ENCODE assay signal across 22 cellular contexts in genomic region chr14:92525318-92526095, GRCh38. TPM values are rescaled to one million over a fixed set of nuclear protein-coding genes. Genes with fewer than 3 reads are reported as not detected.
DNase-seq lines count a peak whose midpoint lies in the region; ATAC-seq and TF ChIP-seq lines count a peak whose summit lies in the region.
"Had no signal": no experiment of that assay in that cellular context is flagged by ENCODE, and none has a peak within 500 bp of the region (broad histone marks: within the 10 kb centered on the region; RNA-seq: fewer than 3 reads in every experiment).

No MANE protein-coding gene starts in this region.

- peak overlapping the region; percentile 37 to 55 for H3K18ac ChIP-seq in mesenchymal stem cell (ENCODE audit: low read depth in 1 of 2, low read length in 2 of 2)

- no peaks in the 10 kb centered on the region for H3K9me3 ChIP-seq in mesenchymal stem cell (ENCODE audit: control insufficient read depth, low read length)
- H3K9me3 ChIP-seq: HAP-1, heart left ventricle, uterus had no signal

- H4K91ac ChIP-seq in mesenchymal stem cell (ENCODE audit: low read length) = peak overlapping the region; percentile 83

- no peak for DNase-seq in GM23338 (ENCODE audit: low spot score)
- no peak for DNase-seq in activated CD8-positive, alpha-beta T cell treated with anti-CD3 and anti-CD28 coated beads for 36 hours
- DNase-seq in mesenchymal stem cell = no peak
- DNase-seq in stimulated activated effector memory CD8-positive, alpha-beta T cell treated with anti-CD3 and anti-CD28 coated beads, Interleukin-12 subunit alpha, Interleukin-12 subunit beta, amount 100 ng/mL, for 72 hours (ENCODE audit: low spot score in 2 of 2) = no peak
- DNase-seq in activated CD4-positive, alpha-beta T cell treated with anti-CD3 and anti-CD28 coated beads, Interleukin-2, amount 50 U/mL, for 1 hour = no peak
- no peak for DNase-seq in activated CD4-positive, alpha-beta memory T cell treated with anti-CD3 and anti-CD28 coated beads, Interleukin-2, amount 10 ng/mL, durations not matched to agents 7 days and 5 days
- DNase-seq in iPS-NIHi11 (ENCODE audit: low spot score) = no peak
- DNase-seq: activated CD8-positive, alpha-beta memory T cell treated with anti-CD3 and anti-CD28 coated beads for 24 hours; amygdala; Calu3; caudate nucleus; effector memory CD4-positive, alpha-beta T cell; heart left ventricle; mesendoderm; NCI-H187; NCI-H446; stimulated activated naive CD4-positive, alpha-beta T cell treated with Interleukin-2 at 50 U/mL for 16 hours; T-cell; uterus had no signal

- H3K36me3 Mint-ChIP-seq in GM23338 (ENCODE audit: low read depth) = no peaks in the 10 kb centered on the region
- peaks cover 38% of the 10 kb centered on the region for H3K36me3 Mint-ChIP-seq in activated CD8-positive, alpha-beta T cell treated with anti-CD3 and anti-CD28 coated beads for 36 hours (ENCODE audit: low read depth)
- H3K36me3 Mint-ChIP-seq in stimulated activated effector memory CD8-positive, alpha-beta T cell treated with anti-CD3 and anti-CD28 coated beads, Interleukin-12 subunit alpha, Interleukin-12 subunit beta, amount 100 ng/mL, for 72 hours = peaks cover 36% of the 10 kb centered on the region
- no peaks in the 10 kb centered on the region for H3K36me3 Mint-ChIP-seq in activated CD4-positive, alpha-beta memory T cell treated with anti-CD3 and anti-CD28 coated beads, Interleukin-2, amount 10 ng/mL, durations not matched to agents 7 days and 5 days (ENCODE audit: low read depth)

- H2AFZ ChIP-seq in GM23338 = no peak overlapping the region
- no peak overlapping the region for H2AFZ ChIP-seq in mesenchymal stem cell (ENCODE audit: low read depth, low read length)

- H3F3A ChIP-seq in GM23338 (replicated peaks; ENCODE audit: low read depth) = no peaks in the 10 kb centered on the region

- no peak overlapping the region for H3K4me3 ChIP-seq in GM23338
- no peak overlapping the region for H3K4me3 ChIP-seq in mesenchymal stem cell (ENCODE audit: insufficient read depth in 1 of 2, low read depth in 1 of 2, low read length in 2 of 2)
- H3K4me3 ChIP-seq: HAP-1, heart left ventricle, uterus had no signal

- H3K23ac ChIP-seq in mesenchymal stem cell (ENCODE audit: low read length in 2 of 2) = no peak overlapping the region

- H3K4me3 Mint-ChIP-seq in GM23338 = no peak overlapping the region
- no peak overlapping the region for H3K4me3 Mint-ChIP-seq in activated CD8-positive, alpha-beta T cell treated with anti-CD3 and anti-CD28 coated beads for 36 hours
- H3K4me3 Mint-ChIP-seq in stimulated activated effector memory CD8-positive, alpha-beta T cell treated with anti-CD3 and anti-CD28 coated beads, Interleukin-12 subunit alpha, Interleukin-12 subunit beta, amount 100 ng/mL, for 72 hours = peak overlapping the region; percentile 5
- H3K4me3 Mint-ChIP-seq in activated CD4-positive, alpha-beta memory T cell treated with anti-CD3 and anti-CD28 coated beads, Interleukin-2, amount 10 ng/mL, durations not matched to agents 7 days and 5 days = no peak overlapping the region
- H3K4me3 Mint-ChIP-seq: activated T-helper 17 cell treated with anti-CD3 and anti-CD28 coated beads, Interleukin-2, amount 50 U/mL, for 72 hours; IgD-negative memory B cell; T-cell had no signal

- H3K4me1 ChIP-seq in GM23338 (ENCODE audit: insufficient read depth) (no peaks in the 10 kb centered on the region), mesenchymal stem cell (ENCODE audit: control insufficient read depth, insufficient read depth, low read depth, low read length) (peaks cover 12% of the 10 kb centered on the region)
- H3K4me1 ChIP-seq: HAP-1, uterus had no signal

- H3K27me3 Mint-ChIP-seq in GM23338 (ENCODE audit: insufficient read depth, low read depth, poor library complexity) = peaks cover 11% of the 10 kb centered on the region
- no peaks in the 10 kb centered on the region for H3K27me3 Mint-ChIP-seq in activated CD8-positive, alpha-beta T cell treated with anti-CD3 and anti-CD28 coated beads for 36 hours
- peaks cover 2% of the 10 kb centered on the region for H3K27me3 Mint-ChIP-seq in activated CD4-positive, alpha-beta memory T cell treated with anti-CD3 and anti-CD28 coated beads, Interleukin-2, amount 10 ng/mL, durations not matched to agents 7 days and 5 days
- H3K27me3 Mint-ChIP-seq: activated T-helper 17 cell treated with anti-CD3 and anti-CD28 coated beads, Interleukin-2, amount 50 U/mL, for 72 hours; T-cell had no signal

- no peak for ATAC-seq in GM23338
- no peak for ATAC-seq in activated CD8-positive, alpha-beta T cell treated with anti-CD3 and anti-CD28 coated beads for 36 hours
- ATAC-seq in stimulated activated effector memory CD8-positive, alpha-beta T cell treated with anti-CD3 and anti-CD28 coated beads, Interleukin-12 subunit alpha, Interleukin-12 subunit beta, amount 100 ng/mL, for 72 hours = no peak
- ATAC-seq: activated T-helper 17 cell treated with anti-CD3 and anti-CD28 coated beads, Interleukin-2, amount 50 U/mL, for 72 hours had no signal

- H3K79me1 ChIP-seq in mesenchymal stem cell (replicated peaks; ENCODE audit: low read length, poor library complexity, severe bottlenecking) = peaks cover 51% of the 10 kb centered on the region

- no peak for TF ChIP-seq CTCF in GM23338 (conservative IDR thresholded peaks at IDR 0.05; ENCODE audit: low read depth in 2 of 2)
- no peak for TF ChIP-seq CTCF in activated CD8-positive, alpha-beta T cell treated with anti-CD3 and anti-CD28 coated beads for 36 hours (IDR thresholded peaks at IDR 0.05)

- POLR2A ChIA-PET in activated CD8-positive, alpha-beta T cell treated with anti-CD3 and anti-CD28 coated beads for 36 hours (lab: Charles Lee) = interaction anchor here (0.9 to 3.3 kb wide), 3 partner anchors 9 to 31 kb away, joined by 3 to 31 read pairs (median 6); partner anchors contain the start of gene RIN3
- POLR2A ChIA-PET in activated CD4-positive, alpha-beta memory T cell treated with anti-CD3 and anti-CD28 coated beads, Interleukin-2, amount 10 ng/mL, durations not matched to agents 7 days and 5 days (lab: Charles Lee) = interaction anchor here (0.6 kb wide), 1 partner anchor 366 kb away, joined by 3 read pairs; no protein-coding TSS in a partner anchor

- CTCF ChIA-PET in activated CD8-positive, alpha-beta T cell treated with anti-CD3 and anti-CD28 coated beads for 36 hours (lab: Charles Lee) = interaction anchor here (1.1 kb wide), 1 partner anchor 25 kb away, joined by 3 read pairs; no protein-coding TSS in a partner anchor
- CTCF ChIA-PET in activated CD4-positive, alpha-beta memory T cell treated with anti-CD3 and anti-CD28 coated beads, Interleukin-2, amount 10 ng/mL, durations not matched to agents 7 days and 5 days (lab: Charles Lee) = no interaction called here

- H2BK120ac ChIP-seq in mesenchymal stem cell (ENCODE audit: low read depth, low read length) = no peak overlapping the region

- no peaks in the 10 kb centered on the region for H3K4me1 Mint-ChIP-seq in GM23338
- peaks cover 69% of the 10 kb centered on the region for H3K4me1 Mint-ChIP-seq in activated CD8-positive, alpha-beta T cell treated with anti-CD3 and anti-CD28 coated beads for 36 hours (ENCODE audit: low read depth)
- peaks cover 76% of the 10 kb centered on the region for H3K4me1 Mint-ChIP-seq in stimulated activated effector memory CD8-positive, alpha-beta T cell treated with anti-CD3 and anti-CD28 coated beads, Interleukin-12 subunit alpha, Interleukin-12 subunit beta, amount 100 ng/mL, for 72 hours
- peaks cover 7% of the 10 kb centered on the region for H3K4me1 Mint-ChIP-seq in activated CD4-positive, alpha-beta memory T cell treated with anti-CD3 and anti-CD28 coated beads, Interleukin-2, amount 10 ng/mL, durations not matched to agents 7 days and 5 days

- H4K8ac ChIP-seq in mesenchymal stem cell (ENCODE audit: low read length) = peak overlapping the region; percentile 80

- H3K14ac ChIP-seq in mesenchymal stem cell (ENCODE audit: low read length in 2 of 2) = peak overlapping the region in 1 of 2 experiments; percentile 77

- no peaks in the 10 kb centered on the region for H3K27me3 ChIP-seq in GM23338 (ENCODE audit: insufficient read depth)
- no peaks in the 10 kb centered on the region for H3K27me3 ChIP-seq in mesenchymal stem cell (ENCODE audit: control insufficient read depth in 1 of 2, insufficient read depth in 1 of 2, low read length in 2 of 2)
- H3K27me3 ChIP-seq: heart left ventricle, uterus had no signal

- H3K27ac Mint-ChIP-seq in GM23338 = peak overlapping the region; percentile 75; the same call in 1 of the 2 replicates
- H3K27ac Mint-ChIP-seq in activated CD8-positive, alpha-beta T cell treated with anti-CD3 and anti-CD28 coated beads for 36 hours = peak overlapping the region; percentile 30
- H3K27ac Mint-ChIP-seq in stimulated activated effector memory CD8-positive, alpha-beta T cell treated with anti-CD3 and anti-CD28 coated beads, Interleukin-12 subunit alpha, Interleukin-12 subunit beta, amount 100 ng/mL, for 72 hours = peak overlapping the region; percentile 97
- H3K27ac Mint-ChIP-seq in activated CD4-positive, alpha-beta memory T cell treated with anti-CD3 and anti-CD28 coated beads, Interleukin-2, amount 10 ng/mL, durations not matched to agents 7 days and 5 days = no peak overlapping the region
- H3K27ac Mint-ChIP-seq: activated T-helper 17 cell treated with anti-CD3 and anti-CD28 coated beads, Interleukin-2, amount 50 U/mL, for 72 hours had no signal

- H3K4me2 ChIP-seq in GM23338 (no peak overlapping the region), mesenchymal stem cell (ENCODE audit: low read length, poor library complexity, severe bottlenecking) (no peak overlapping the region)

- H3K4ac ChIP-seq in mesenchymal stem cell (ENCODE audit: low read depth in 1 of 2, low read length in 2 of 2) = no peak overlapping the region

- H2BK5ac ChIP-seq in mesenchymal stem cell (ENCODE audit: low read depth, low read length, poor library complexity, severe bottlenecking) = no peak overlapping the region

- no peak overlapping the region for H2AK5ac ChIP-seq in mesenchymal stem cell (ENCODE audit: low read length, severe bottlenecking)

- H2BK12ac ChIP-seq in mesenchymal stem cell (ENCODE audit: low read length in 2 of 2) = peak overlapping the region in 1 of 2 experiments; percentile 38

- H3K36me3 ChIP-seq in GM23338 (ENCODE audit: insufficient read depth) = no peaks in the 10 kb centered on the region
- H3K36me3 ChIP-seq in mesenchymal stem cell (ENCODE audit: control insufficient read depth in 1 of 2, insufficient read depth in 2 of 2, low read depth in 1 of 2, low read length in 2 of 2) = peaks cover 12 to 13% of the 10 kb centered on the region in 2 experiments
- H3K36me3 ChIP-seq: HAP-1, uterus had no signal

- H3K79me2 ChIP-seq in GM23338 (replicated peaks; ENCODE audit: insufficient read depth) = no peaks in the 10 kb centered on the region

- no peak overlapping the region for H3K27ac ChIP-seq in GM23338 (ENCODE audit: low read depth)
- H3K27ac ChIP-seq in mesenchymal stem cell (ENCODE audit: low read length, poor library complexity, severe bottlenecking) = no peak overlapping the region
- H3K27ac ChIP-seq: uterus had no signal

- 96% methylated on average over 11 of the region's 12 CpGs for WGBS in mesenchymal stem cell

- no peaks in the 10 kb centered on the region for H3K9me2 ChIP-seq in GM23338 (ENCODE audit: insufficient read depth)

- no peaks in the 10 kb centered on the region for H4K20me1 ChIP-seq in GM23338 (replicated peaks; ENCODE audit: insufficient read depth)

- no peaks in the 10 kb centered on the region for H3K9me3 Mint-ChIP-seq in GM23338
- H3K9me3 Mint-ChIP-seq in activated CD8-positive, alpha-beta T cell treated with anti-CD3 and anti-CD28 coated beads for 36 hours = peaks cover 7% of the 10 kb centered on the region
- H3K9me3 Mint-ChIP-seq in stimulated activated effector memory CD8-positive, alpha-beta T cell treated with anti-CD3 and anti-CD28 coated beads, Interleukin-12 subunit alpha, Interleukin-12 subunit beta, amount 100 ng/mL, for 72 hours = peaks cover 5% of the 10 kb centered on the region
- peaks cover 2% of the 10 kb centered on the region for H3K9me3 Mint-ChIP-seq in activated CD4-positive, alpha-beta memory T cell treated with anti-CD3 and anti-CD28 coated beads, Interleukin-2, amount 10 ng/mL, durations not matched to agents 7 days and 5 days
- H3K9me3 Mint-ChIP-seq: activated T-helper 17 cell treated with anti-CD3 and anti-CD28 coated beads, Interleukin-2, amount 50 U/mL, for 72 hours had no signal

- no peak overlapping the region for H3K9ac ChIP-seq in mesenchymal stem cell (ENCODE audit: low read length)

- intact Hi-C loops in activated CD8-positive, alpha-beta T cell treated with anti-CD3 and anti-CD28 coated beads for 36 hours (cut with micrococcal nuclease) = no loop called here

- peak overlapping the region; percentile 54 for H2BK15ac ChIP-seq in mesenchymal stem cell (ENCODE audit: low read depth, poor library complexity, severe bottlenecking)

RNA-seq across cellular contexts. Expression of gene RIN3, which starts 11.9 kb away (rescaled TPM):
- 0.78 and 0.97 TPM in 2 replicates for total RNA-seq in GM23338 (2014; rRNA removed; shearing (Covaris generic))
- polyA plus RNA-seq in GM23338 (2016; fragmentation: Nextera tagmentation; extraction: Ambion mirVana) = 0.63 and 1.5 TPM in 2 replicates
- 10 to 100 TPM; 61.3 to 62.4 TPM for total RNA-seq in activated CD8-positive, alpha-beta T cell treated with anti-CD3 and anti-CD28 coated beads for 36 hours
- 19.4 TPM for polyA plus RNA-seq in mesenchymal stem cell (2013, experiment 1 of 2)
- 19.3 TPM for polyA plus RNA-seq in mesenchymal stem cell (2013, experiment 2 of 2)
- 10 to 100 TPM; 29.3 to 31.5 TPM for total RNA-seq in activated CD4-positive, alpha-beta memory T cell treated with anti-CD3 and anti-CD28 coated beads, Interleukin-2, amount 10 ng/mL, durations not matched to agents 7 days and 5 days

Comparison
In these comparisons a context has a peak if more than half of its experiments do, and no peak if none do; other contexts are left out.
1. RNA of gene RIN3, which starts 11.9 kb away (total RNA-seq): 61.3 to 62.4 TPM in activated CD8-positive, alpha-beta T cell treated with anti-CD3 and anti-CD28 coated beads for 36 hours and 29.3 to 31.5 TPM in activated CD4-positive, alpha-beta memory T cell treated with anti-CD3 and anti-CD28 coated beads, Interleukin-2, amount 10 ng/mL, durations not matched to agents 7 days and 5 days; 0.78 to 0.97 TPM in GM23338; every median in the first group is over 10 times any median in the second.